8 cellular contexts compared by ENCODE assay signal in the genomic region with DNA sequence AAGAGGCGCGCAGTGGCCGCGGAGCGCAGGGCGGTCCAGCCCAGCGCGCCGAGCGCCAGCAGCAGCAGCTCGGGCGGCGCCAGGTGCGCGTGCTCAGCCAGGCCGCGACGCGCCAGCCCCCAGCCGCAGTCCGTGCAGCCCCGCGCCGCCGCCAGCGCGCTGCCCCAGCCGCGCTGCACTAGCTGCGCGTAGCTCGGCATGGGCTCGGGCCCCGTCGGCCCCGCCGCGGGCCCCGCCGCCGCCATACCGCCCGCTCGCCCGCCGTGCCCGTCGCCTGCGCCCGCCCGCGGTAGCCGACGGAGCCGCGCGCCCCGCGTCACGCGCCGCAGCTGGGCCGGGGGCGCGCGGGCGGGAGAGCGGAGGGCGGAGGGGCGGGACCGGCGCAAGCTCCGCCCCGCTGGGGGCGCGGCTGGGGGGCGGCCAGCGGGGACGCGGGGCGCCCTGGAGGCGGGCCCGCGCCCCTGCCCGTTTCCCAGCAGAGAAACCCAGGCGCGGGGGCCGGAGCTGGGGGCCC. TPM values are rescaled to one million over a fixed set of nuclear protein-coding genes. Genes with fewer than 3 reads are reported as not detected.
DNase-seq lines count a peak whose midpoint lies in the region; ATAC-seq and TF ChIP-seq lines count a peak whose summit lies in the region.

A gene with protein sequence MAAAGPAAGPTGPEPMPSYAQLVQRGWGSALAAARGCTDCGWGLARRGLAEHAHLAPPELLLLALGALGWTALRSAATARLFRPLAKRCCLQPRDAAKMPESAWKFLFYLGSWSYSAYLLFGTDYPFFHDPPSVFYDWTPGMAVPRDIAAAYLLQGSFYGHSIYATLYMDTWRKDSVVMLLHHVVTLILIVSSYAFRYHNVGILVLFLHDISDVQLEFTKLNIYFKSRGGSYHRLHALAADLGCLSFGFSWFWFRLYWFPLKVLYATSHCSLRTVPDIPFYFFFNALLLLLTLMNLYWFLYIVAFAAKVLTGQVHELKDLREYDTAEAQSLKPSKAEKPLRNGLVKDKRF (minus strand): TSS at position 331 of the 514 bp plus-strand sequence. CDS start 86 bp downstream, at position 245.

- H4K20me1 ChIP-seq in osteoblast (ENCODE audit: insufficient read depth, low read length): peaks cover 4% of the 10 kb centered on the region

- no peak for TF ChIP-seq POLR2A in esophagus squamous epithelium (IDR thresholded peaks at IDR 0.05)

- WGBS in esophagus squamous epithelium, 2 donors: no CpG with 5 or more reads among the region's 88 CpGs

- intact Hi-C loops in esophagus squamous epithelium (cut with DNase I): no loop called here

- H3K27ac ChIP-seq in esophagus squamous epithelium (no peak within 1 kb of the TSS), osteoblast (ENCODE audit: low read depth, low read length) (no peak within 1 kb of the TSS)
- no peak within 1 kb of the TSS for H3K27ac ChIP-seq in effector memory CD4-positive, alpha-beta T cell (ENCODE audit: insufficient read depth, low read length, poor library complexity, severe bottlenecking)

- DNase-seq in NCI-H2227 (lab: John Stamatoyannopoulos, UW; ENCODE audit: unreplicated experiment): peak; percentile 70
- no peak for DNase-seq in NCI-H2227 treated with DMSO at 0.1 percent for 48 hours (lab: John Stamatoyannopoulos, UW)
- peak; percentile 37 for DNase-seq in RPMI8226
- DNase-seq in esophagus squamous epithelium (lab: John Stamatoyannopoulos, UW): no peak
- DNase-seq in osteoblast (ENCODE audit: insufficient read length, low spot score, missing footprints): peak; percentile 94
- no peak for DNase-seq in effector memory CD4-positive, alpha-beta T cell

- H3K9me3 ChIP-seq in esophagus squamous epithelium (no peaks in the 10 kb centered on the region), osteoblast (ENCODE audit: low read depth, low read length) (no peaks in the 10 kb centered on the region)
- H3K9me3 ChIP-seq in effector memory CD4-positive, alpha-beta T cell (ENCODE audit: control insufficient read depth, low read length): no peaks in the 10 kb centered on the region

- peaks cover 7 to 59% (median 14%) of the 10 kb centered on the region in 4 donors for H3K27me3 ChIP-seq in esophagus squamous epithelium
- peaks cover 18% of the 10 kb centered on the region for H3K27me3 ChIP-seq in osteoblast (ENCODE audit: insufficient read depth, low read length)
- H3K27me3 ChIP-seq in effector memory CD4-positive, alpha-beta T cell (replicated peaks; ENCODE audit: control insufficient read depth, insufficient read depth, low read length, poor library complexity, severe bottlenecking): peaks cover 16% of the 10 kb centered on the region

- H3K36me3 ChIP-seq in esophagus squamous epithelium (peaks cover 8 to 27% (median 14%) of the 10 kb centered on the region in 3 donors), osteoblast (ENCODE audit: insufficient read depth, low read length) (peaks cover 4% of the 10 kb centered on the region)
- peaks cover 19% of the 10 kb centered on the region for H3K36me3 ChIP-seq in effector memory CD4-positive, alpha-beta T cell (ENCODE audit: control insufficient read depth, insufficient read depth, low read length)

- H3K4me3 ChIP-seq in esophagus squamous epithelium (peak within 1 kb of the TSS in 3 of 4 donors; percentile 31 to 62 (median 45)), osteoblast (ENCODE audit: insufficient read depth, low read length) (peak within 1 kb of the TSS; percentile 63)
- no peak within 1 kb of the TSS for H3K4me3 ChIP-seq in effector memory CD4-positive, alpha-beta T cell (ENCODE audit: insufficient read depth, low read depth, low read length, poor library complexity, severe bottlenecking)

- H3K4me1 ChIP-seq in esophagus squamous epithelium (peaks cover 10 to 32% (median 21%) of the 10 kb centered on the region in 3 donors), osteoblast (ENCODE audit: insufficient read depth, low read length) (no peaks in the 10 kb centered on the region)
- H3K4me1 ChIP-seq in effector memory CD4-positive, alpha-beta T cell (ENCODE audit: control insufficient read depth, insufficient read depth, low read length, poor library complexity, severe bottlenecking): peaks cover 9% of the 10 kb centered on the region

- H3K4me2 ChIP-seq in osteoblast (ENCODE audit: insufficient read depth, low read length): peak within 1 kb of the TSS; percentile 70

- no peak for ATAC-seq in activated CD4-positive, CD25-positive, alpha-beta regulatory T cell treated with anti-CD3 and anti-CD28 coated beads, Interleukin-2, amount 50 U/mL, for 24 hours
- ATAC-seq in HG02981 (IDR thresholded peaks at IDR 0.05; ENCODE audit: unreplicated experiment): no peak

- H2AFZ ChIP-seq in osteoblast (ENCODE audit: low read length): no peak within 1 kb of the TSS

- H3K79me2 ChIP-seq in osteoblast (ENCODE audit: insufficient read depth, low read length): no peaks in the 10 kb centered on the region

- TF ChIP-seq CTCF in esophagus squamous epithelium (IDR thresholded peaks at IDR 0.05): no peak
- no peak for TF ChIP-seq CTCF in osteoblast (IDR thresholded peaks at IDR 0.05; ENCODE audit: extremely low read depth, low read depth, low read length)

RNA-seq across cellular contexts. Expression of the gene that starts here (rescaled TPM):
- total RNA-seq in esophagus squamous epithelium (under 1 TPM in 1 of 4 donors, not detected in 3; 0.76 TPM), osteoblast (0.29 and 0.36 TPM in 2 replicates)

Comparison
In these comparisons a context has a peak if more than half of its experiments do, and no peak if none do; other contexts are left out.
1. DNase-seq: peak in NCI-H2227 (single experiment) and RPMI8226 (single experiment); none in NCI-H2227 treated with DMSO at 0.1 percent for 48 hours (single experiment), esophagus squamous epithelium (single experiment) and effector memory CD4-positive, alpha-beta T cell (0 of 3).
2. Peak in DNase-seq, H3K4me3 ChIP-seq and H3K4me2 ChIP-seq in osteoblast; RNA of the gene not detected or under 1 TPM.